Comparison of ENCODE assay signal across 8 cellular contexts in genomic region chr12:109998904-109999648, GRCh38. TPM values are rescaled to one million over a fixed set of nuclear protein-coding genes. Genes with fewer than 3 reads are reported as not detected.
DNase-seq lines count a peak whose midpoint lies in the region; TF ChIP-seq lines count a peak whose summit lies in the region.

Gene ANKRD13A, plus strand, starts transcription at chr12:109999430. Its CDS starts 259 bp downstream, at chr12:109999689.

- no peaks in the 10 kb centered on the region for H3K27me3 ChIP-seq in SK-N-SH (ENCODE audit: insufficient read depth)

- TF ChIP-seq CTCF in HFF-Myc (IDR thresholded peaks at IDR 0.05; ENCODE audit: low read depth, low read length, missing control alignments) (no peak), SK-N-SH (IDR thresholded peaks at IDR 0.05) (no peak)

- POLR2A ChIA-PET in SK-N-SH (lab: Yijun Ruan, JAX): interaction anchor here (1.2 kb wide), 1 partner anchor 12 kb away, joined by 3 read pairs; no protein-coding TSS in a partner anchor

- H4K20me1 ChIP-seq in SK-N-SH (ENCODE audit: insufficient read depth): peaks cover 10% of the 10 kb centered on the region

- TF ChIP-seq RAD21 in SK-N-SH (IDR thresholded peaks at IDR 0.05; ENCODE audit: low read length): no peak

- peaks cover 0 to 3% of the 10 kb centered on the region in 2 experiments for H3K36me3 ChIP-seq in SK-N-SH (replicated peaks in 1 of 2; ENCODE audit: control insufficient read depth in 1 of 2, insufficient read depth in 2 of 2, low read length in 1 of 2)

- TF ChIP-seq EP300 in SK-N-SH (IDR thresholded peaks at IDR 0.05; ENCODE audit: borderline replicate concordance in 1 of 2, low read depth in 1 of 2, low read length in 1 of 2): peak; percentile 17 to 73; a peak in 1 of 4 replicates

- DNase-seq in ELF-1 (ENCODE audit: low read depth, low spot score) (peak; percentile 97), HFF-Myc (ENCODE audit: extremely low read depth, low read depth) (peak; percentile 92), NCI-H1092 (lab: John Stamatoyannopoulos, UW) (peak; percentile 74), SK-N-SH (peak; percentile 93), germinal center (ENCODE audit: low spot score) (peak; percentile 85), non-pigmented ciliary epithelial cell (ENCODE audit: low read depth) (peak; percentile 82), substantia nigra (lab: John Stamatoyannopoulos, UW) (peak; percentile 52 to 97 (median 88))
- peak; percentile 85 for DNase-seq in activated naive CD4-positive, alpha-beta T cell treated with anti-CD3 and anti-CD28 coated beads, Interleukin-2, amount 50 U/mL, for 16 hours

- WGBS in SK-N-SH (ENCODE audit: low lambda C conversion rate): 0% methylated on average over 22 of the region's 62 CpGs

- peak within 1 kb of the TSS; percentile 82 for H3K4me3 ChIP-seq in HFF-Myc (replicated peaks; ENCODE audit: low read depth, low read length)
- H3K4me3 ChIP-seq in SK-N-SH (ENCODE audit: low read depth in 2 of 2, low read length in 1 of 2): peak within 1 kb of the TSS; percentile 72 to 81

- H3K27ac ChIP-seq in SK-N-SH (ENCODE audit: low read depth in 2 of 2, low read length in 1 of 2) (peak within 1 kb of the TSS; percentile 86 to 90), substantia nigra (ENCODE audit: low read depth, low read length, poor library complexity, severe bottlenecking) (peak within 1 kb of the TSS; percentile 85)

- peaks cover 10% of the 10 kb centered on the region for H3F3A ChIP-seq in SK-N-SH (replicated peaks; ENCODE audit: insufficient read depth)

- H3K4me1 ChIP-seq in SK-N-SH (ENCODE audit: control insufficient read depth in 1 of 2, insufficient read depth in 2 of 2, low read depth in 1 of 2, low read length in 1 of 2): peaks cover 29 to 33% of the 10 kb centered on the region in 2 experiments

- no peaks in the 10 kb centered on the region for H3K9me2 ChIP-seq in SK-N-SH

- peak within 1 kb of the TSS; percentile 83 for H3K4me2 ChIP-seq in SK-N-SH

- no peaks in the 10 kb centered on the region for H3K9me3 ChIP-seq in SK-N-SH

- CTCF ChIA-PET in SK-N-SH (lab: Yijun Ruan, JAX): interaction anchor here (1.1 to 1.7 kb wide), 4 partner anchors 24 to 451 kb away, joined by 3 to 4 read pairs (median 4); partner anchors contain the start of gene ARPC3

- H3K9ac ChIP-seq in SK-N-SH: peak within 1 kb of the TSS; percentile 90

- peaks cover 68% of the 10 kb centered on the region for H3K79me2 ChIP-seq in SK-N-SH (ENCODE audit: insufficient read depth)

- peak within 1 kb of the TSS; percentile 92 for H2AFZ ChIP-seq in SK-N-SH (ENCODE audit: low read depth)

TF ChIP-seq in SK-N-SH, 30 proteins besides CTCF, POLR2A, EP300 and RAD21:
- TF ChIP-seq CHD2 (IDR thresholded peaks at IDR 0.05; ENCODE audit: low read length, partially characterized antibody): peak; percentile 71
- peak; percentile 82 for TF ChIP-seq POLR2AphosphoS5 (IDR thresholded peaks at IDR 0.05; ENCODE audit: low read depth, low read length)
- TF ChIP-seq TCF12 (IDR thresholded peaks at IDR 0.05): peak; percentile 40; the same call in 1 of the 2 replicates
- no peak for TF ChIP-seq IRF3 (IDR thresholded peaks at IDR 0.05; ENCODE audit: low read depth, low read length)
- peak; percentile 96 for TF ChIP-seq MAX (IDR thresholded peaks at IDR 0.05; ENCODE audit: low read depth)
- TF ChIP-seq JUND (IDR thresholded peaks at IDR 0.05): peak; percentile 77
- TF ChIP-seq MXI1 (IDR thresholded peaks at IDR 0.05; ENCODE audit: low read depth, low read length): peak; percentile 77
- no peak; the same call in 1 of the 2 replicates for TF ChIP-seq PBX3 (IDR thresholded peaks at IDR 0.05)
- TF ChIP-seq MEF2A (IDR thresholded peaks at IDR 0.05; ENCODE audit: borderline replicate concordance, low read depth): no peak
- TF ChIP-seq GATA2 (CRISPR knock-in tag; IDR thresholded peaks at IDR 0.05): no peak
- peak; percentile 90 for TF ChIP-seq TAF1 (IDR thresholded peaks at IDR 0.05; ENCODE audit: borderline replicate concordance, low read depth, low read length)
- no peak for TF ChIP-seq USF2 (IDR thresholded peaks at IDR 0.05; ENCODE audit: borderline replicate concordance, low read depth, low read length)
- TF ChIP-seq, protein P1, sequence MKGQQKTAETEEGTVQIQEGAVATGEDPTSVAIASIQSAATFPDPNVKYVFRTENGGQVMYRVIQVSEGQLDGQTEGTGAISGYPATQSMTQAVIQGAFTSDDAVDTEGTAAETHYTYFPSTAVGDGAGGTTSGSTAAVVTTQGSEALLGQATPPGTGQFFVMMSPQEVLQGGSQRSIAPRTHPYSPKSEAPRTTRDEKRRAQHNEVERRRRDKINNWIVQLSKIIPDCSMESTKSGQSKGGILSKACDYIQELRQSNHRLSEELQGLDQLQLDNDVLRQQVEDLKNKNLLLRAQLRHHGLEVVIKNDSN (IDR thresholded peaks at IDR 0.05; ENCODE audit: borderline replicate concordance, low read depth): peak; percentile 82
- no peak for TF ChIP-seq EZH2phosphoT487 (IDR thresholded peaks at IDR 0.05; ENCODE audit: borderline replicate concordance, low read depth)
- TF ChIP-seq SIN3A (IDR thresholded peaks at IDR 0.05; ENCODE audit: borderline replicate concordance, low read depth, low read length): peak; percentile 69; the same call in 1 of the 2 replicates
- TF ChIP-seq YY1 (IDR thresholded peaks at IDR 0.05; ENCODE audit: low read depth): peak; percentile 98
- no peak for TF ChIP-seq FOXJ3 (CRISPR knock-in tag; IDR thresholded peaks at IDR 0.05)
- peak; percentile 81; the same call in 1 of the 2 replicates for TF ChIP-seq ELF1 (IDR thresholded peaks at IDR 0.05)
- TF ChIP-seq NFIC (IDR thresholded peaks at IDR 0.05; ENCODE audit: borderline replicate concordance): no peak; the same call in 1 of the 2 replicates
- no peak for TF ChIP-seq SMC3 (IDR thresholded peaks at IDR 0.05; ENCODE audit: low read depth, low read length)
- TF ChIP-seq TEAD4 (IDR thresholded peaks at IDR 0.05; ENCODE audit: borderline replicate concordance, insufficient read depth): no peak
- peak; percentile 18; the same call in 1 of the 2 replicates for TF ChIP-seq RCOR1 (IDR thresholded peaks at IDR 0.05; ENCODE audit: low read length)
- TF ChIP-seq FOXM1 (IDR thresholded peaks at IDR 0.05; ENCODE audit: low read depth): 0 out of 2 replicates have a peak, but pooled peaks have one; percentile 33
- TF ChIP-seq FOSL2 (IDR thresholded peaks at IDR 0.05; ENCODE audit: borderline replicate concordance, low read depth): no peak
- TF ChIP-seq RXRA (IDR thresholded peaks at IDR 0.05; ENCODE audit: borderline replicate concordance, low read depth): no peak
- TF ChIP-seq, protein P2, sequence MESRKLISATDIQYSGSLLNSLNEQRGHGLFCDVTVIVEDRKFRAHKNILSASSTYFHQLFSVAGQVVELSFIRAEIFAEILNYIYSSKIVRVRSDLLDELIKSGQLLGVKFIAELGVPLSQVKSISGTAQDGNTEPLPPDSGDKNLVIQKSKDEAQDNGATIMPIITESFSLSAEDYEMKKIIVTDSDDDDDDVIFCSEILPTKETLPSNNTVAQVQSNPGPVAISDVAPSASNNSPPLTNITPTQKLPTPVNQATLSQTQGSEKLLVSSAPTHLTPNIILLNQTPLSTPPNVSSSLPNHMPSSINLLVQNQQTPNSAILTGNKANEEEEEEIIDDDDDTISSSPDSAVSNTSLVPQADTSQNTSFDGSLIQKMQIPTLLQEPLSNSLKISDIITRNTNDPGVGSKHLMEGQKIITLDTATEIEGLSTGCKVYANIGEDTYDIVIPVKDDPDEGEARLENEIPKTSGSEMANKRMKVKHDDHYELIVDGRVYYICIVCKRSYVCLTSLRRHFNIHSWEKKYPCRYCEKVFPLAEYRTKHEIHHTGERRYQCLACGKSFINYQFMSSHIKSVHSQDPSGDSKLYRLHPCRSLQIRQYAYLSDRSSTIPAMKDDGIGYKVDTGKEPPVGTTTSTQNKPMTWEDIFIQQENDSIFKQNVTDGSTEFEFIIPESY (IDR thresholded peaks at IDR 0.05; ENCODE audit: borderline replicate concordance, low read depth): 0 out of 2 replicates have a peak, but pooled peaks have one; percentile 44

RNA-seq across cellular contexts. Expression of gene ANKRD13A, which starts in this region (rescaled TPM):
- polyA plus RNA-seq in SK-N-SH (2012; rRNA removed): 42.8 and 55.1 TPM in 2 replicates
- 49.7 and 50.8 TPM in 2 replicates for polyA plus RNA-seq in SK-N-SH (2012; cell fraction: cytosol; rRNA removed)
- 64.7 and 121 TPM in 2 replicates for polyA plus RNA-seq in SK-N-SH (2012; cell fraction: nucleus; rRNA removed)

Comparison
In these comparisons a context has a peak if more than half of its experiments do, and no peak if none do; other contexts are left out.
1. Peak in every context shown above with its lines: DNase-seq, H3K4me3 ChIP-seq and H3K27ac ChIP-seq.